Comparison of ENCODE assay signal across 13 cellular contexts in the genomic region with DNA sequence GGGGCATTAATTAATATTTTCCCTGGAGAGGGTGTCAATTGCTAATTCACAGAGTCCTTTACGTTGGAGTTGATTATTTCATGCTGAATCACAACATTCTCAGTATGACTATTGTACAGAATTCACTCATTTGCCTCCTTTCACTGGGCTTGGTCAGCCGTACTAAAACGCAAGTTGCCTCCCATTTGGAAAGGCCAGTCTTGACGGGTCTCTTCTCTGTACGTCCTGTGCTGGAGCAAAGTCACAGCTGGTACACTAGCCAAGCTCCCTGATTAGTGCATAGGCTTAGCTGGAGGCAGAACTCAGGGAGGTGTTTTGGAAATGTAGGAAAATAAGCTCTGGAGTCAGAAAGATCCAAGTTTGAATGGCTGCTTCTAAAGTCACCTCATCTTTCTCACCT.
"Had no signal": no experiment of that assay in that cellular context is flagged by ENCODE, and none has a peak within 500 bp of the region (broad histone marks: within the 10 kb centered on the region; RNA-seq: fewer than 3 reads in every experiment).

No MANE protein-coding gene starts in this region.

- H3K27me3 ChIP-seq: colonic mucosa, thyroid gland had no signal

- H3K4me1 Mint-ChIP-seq: stimulated activated naive B cell treated with anti-CD40 and anti-IgM and Interleukin-4, amounts not matched to agents 10 μg/mL and 1 μg/mL and 100 μg/mL, for 72 hours had no signal

- ATAC-seq: naive thymus-derived CD8-positive, alpha-beta T cell; stimulated activated naive B cell treated with anti-CD40 and anti-IgM and Interleukin-4, amounts not matched to agents 10 μg/mL and 1 μg/mL and 100 μg/mL, for 72 hours had no signal

- H3K4me1 ChIP-seq: colonic mucosa, esophagus squamous epithelium, thyroid gland had no signal

- DNase-seq: activated CD4-positive, alpha-beta T cell treated with anti-CD3 and anti-CD28 coated beads, Interleukin-2, amount 50 U/mL, for 4 hours; activated naive CD4-positive, alpha-beta T cell treated with anti-CD3 and anti-CD28 coated beads, Interleukin-2, amount 50 U/mL, for 16 hours; activated T-cell treated with anti-CD3 and anti-CD28 coated beads, Interleukin-2, amount 50 U/mL, for 1 hour; caudate nucleus; colonic mucosa; esophagus squamous epithelium; hypothalamus; kidney; mesenchymal stem cell; naive thymus-derived CD8-positive, alpha-beta T cell; stimulated activated CD4-positive, alpha-beta T cell treated with anti-CD3 and anti-CD28 coated beads, Interleukin-2, amount 100 ng/mL, for 48 hours; stimulated activated naive B cell treated with anti-CD40 and anti-IgM and Interleukin-4, amounts not matched to agents 10 μg/mL and 1 μg/mL and 100 μg/mL, for 72 hours; thyroid gland had no signal

- H3K36me3 Mint-ChIP-seq: naive thymus-derived CD8-positive, alpha-beta T cell; stimulated activated naive B cell treated with anti-CD40 and anti-IgM and Interleukin-4, amounts not matched to agents 10 μg/mL and 1 μg/mL and 100 μg/mL, for 72 hours had no signal

- H3K4me3 ChIP-seq: colonic mucosa, esophagus squamous epithelium, thyroid gland had no signal

- H3K27ac Mint-ChIP-seq: naive thymus-derived CD8-positive, alpha-beta T cell; stimulated activated naive B cell treated with anti-CD40 and anti-IgM and Interleukin-4, amounts not matched to agents 10 μg/mL and 1 μg/mL and 100 μg/mL, for 72 hours had no signal

- H3K9me3 ChIP-seq: colonic mucosa, esophagus squamous epithelium, thyroid gland had no signal

- H3K4me3 Mint-ChIP-seq: naive thymus-derived CD8-positive, alpha-beta T cell; stimulated activated naive B cell treated with anti-CD40 and anti-IgM and Interleukin-4, amounts not matched to agents 10 μg/mL and 1 μg/mL and 100 μg/mL, for 72 hours had no signal

- H3K27ac ChIP-seq: colonic mucosa, esophagus squamous epithelium, thyroid gland had no signal

- H3K36me3 ChIP-seq: colonic mucosa, esophagus squamous epithelium, thyroid gland had no signal
